13 cellular contexts compared by ENCODE assay signal in the genomic region with DNA sequence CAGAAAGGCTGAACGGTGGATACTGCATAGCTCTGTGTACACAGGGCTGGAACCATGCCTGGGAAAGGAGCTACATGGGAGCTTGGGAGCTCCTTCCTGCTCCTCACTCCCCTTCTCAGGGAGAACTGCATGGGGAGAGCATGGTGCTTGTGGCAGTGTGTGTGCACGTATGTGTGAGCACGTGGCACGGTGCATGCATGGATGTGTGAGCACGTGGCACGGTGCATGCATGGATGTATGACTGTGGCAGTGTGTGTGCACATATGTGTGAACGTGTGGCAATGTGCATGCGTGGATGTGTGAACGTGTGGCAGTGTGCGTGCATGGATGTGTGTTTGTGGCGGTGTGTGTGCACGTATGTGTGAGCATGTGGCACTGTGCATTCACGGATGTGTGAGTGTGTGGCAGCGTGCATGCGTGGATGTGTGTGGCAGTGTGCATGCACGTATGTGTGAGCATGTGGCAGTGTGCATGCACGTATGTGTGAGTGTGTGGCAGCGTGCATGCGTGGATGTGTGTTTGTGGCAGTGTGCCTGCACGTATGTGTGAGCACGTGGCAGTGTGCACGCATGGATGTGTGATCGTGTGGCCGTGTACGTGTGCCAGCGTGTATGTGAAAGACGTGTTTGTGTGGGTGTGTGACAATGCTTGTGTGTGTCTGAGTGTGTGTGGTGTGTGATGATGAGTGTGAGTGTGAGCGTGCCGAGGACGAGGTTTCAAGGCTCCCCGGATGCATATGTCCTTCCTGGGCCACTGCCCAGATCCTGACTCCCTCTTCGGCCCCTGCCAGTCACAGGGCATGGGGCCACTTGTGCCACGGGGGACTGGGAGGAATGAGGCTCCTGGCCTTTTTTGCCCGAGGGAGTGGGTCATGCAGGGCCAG. TPM values are rescaled to one million over a fixed set of nuclear protein-coding genes. Genes with fewer than 3 reads are reported as not detected.
"Had no signal": no experiment of that assay in that cellular context is flagged by ENCODE, and none has a peak within 500 bp of the region (broad histone marks: within the 10 kb centered on the region; RNA-seq: fewer than 3 reads in every experiment).

No MANE protein-coding gene starts in this region.

- H3K27me3 ChIP-seq: colonic mucosa, upper lobe of left lung had no signal

- H3K36me3 ChIP-seq: colonic mucosa, left lung, prostate gland, suprapubic skin, upper lobe of left lung had no signal

- H3K36me3 Mint-ChIP-seq: activated naive CD4-positive, alpha-beta T cell treated with anti-CD3 and anti-CD28 coated beads, Interleukin-2, amount 50 U/mL, for 72 hours had no signal

- H3K4me3 ChIP-seq: colonic mucosa, left lung, mucosa of descending colon, prostate gland, suprapubic skin, upper lobe of left lung had no signal

- ATAC-seq: activated CD4-positive, CD25-positive, alpha-beta regulatory T cell treated with anti-CD3 and anti-CD28 coated beads, Interleukin-2, amount 50 U/mL, for 24 hours had no signal

- H3K4me1 ChIP-seq: colonic mucosa, prostate gland, suprapubic skin had no signal

- DNase-seq: amniotic stem cell, mammary epithelial cell, small intestine had no signal

- H3K9me3 Mint-ChIP-seq: activated naive CD4-positive, alpha-beta T cell treated with anti-CD3 and anti-CD28 coated beads, Interleukin-2, amount 50 U/mL, for 72 hours had no signal

- H3K9me3 ChIP-seq: colonic mucosa, mucosa of descending colon, prostate gland, suprapubic skin, upper lobe of left lung had no signal

- H3K27ac Mint-ChIP-seq: activated naive CD4-positive, alpha-beta T cell treated with anti-CD3 and anti-CD28 coated beads, Interleukin-2, amount 50 U/mL, for 72 hours had no signal

- H3K4me3 Mint-ChIP-seq: activated T-cell treated with anti-CD3 and anti-CD28 coated beads, Interleukin-2, amount 50 U/mL, for 4 hours; naive thymus-derived CD8-positive, alpha-beta T cell had no signal

- H3K27ac ChIP-seq: colonic mucosa, left lung, prostate gland, suprapubic skin, upper lobe of left lung had no signal

RNA-seq across cellular contexts. Expression of a gene that starts 52.4 kb away (rescaled TPM):
- total RNA-seq: activated T-cell treated with anti-CD3 and anti-CD28 coated beads, Interleukin-2, amount 50 U/mL, for 4 hours; mammary epithelial cell; naive thymus-derived CD8-positive, alpha-beta T cell; suprapubic skin had no signal
